In the genomic region with DNA sequence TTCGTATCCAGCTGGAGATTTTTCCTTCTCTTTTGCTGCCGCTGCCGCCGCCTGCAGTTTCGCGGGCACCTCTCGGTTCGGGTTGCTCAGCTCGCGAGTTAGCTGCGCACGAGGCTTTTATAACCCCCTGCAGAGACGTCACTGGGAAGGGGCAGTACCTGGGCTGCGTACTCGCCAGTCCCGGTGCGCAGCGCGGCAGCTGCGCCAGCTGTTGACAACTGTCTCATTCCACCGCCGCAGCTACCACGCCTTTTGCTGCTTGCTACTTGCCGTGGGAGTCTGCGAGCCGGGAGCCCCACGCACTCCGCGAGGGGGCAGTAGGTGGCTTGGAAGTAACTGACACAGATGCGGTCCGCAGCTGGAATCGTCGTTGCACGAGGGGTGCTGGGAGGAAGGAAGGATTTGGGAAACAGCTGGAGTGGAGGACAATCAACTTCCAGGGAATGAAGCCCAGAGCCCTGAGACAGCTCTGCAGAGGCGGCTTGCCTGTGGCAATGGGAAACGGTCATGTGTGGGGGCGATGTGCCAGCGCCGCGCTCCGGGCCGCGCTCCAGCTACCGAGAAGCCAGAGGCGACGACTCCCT, we compare ENCODE assay signal across 9 cellular contexts. TPM values are rescaled to one million over a fixed set of nuclear protein-coding genes. Genes with fewer than 3 reads are reported as not detected.
A peak's percentile ranks its signal among the peaks of the same experiment; 100 is the strongest.
DNase-seq lines count a peak whose midpoint lies in the region; ATAC-seq, FAIRE-seq and TF ChIP-seq lines count a peak whose summit lies in the region.
"Had no signal": no experiment of that assay in that cellular context is flagged by ENCODE, and none has a peak within 500 bp of the region (broad histone marks: within the 10 kb centered on the region; RNA-seq: fewer than 3 reads in every experiment).

A gene with protein sequence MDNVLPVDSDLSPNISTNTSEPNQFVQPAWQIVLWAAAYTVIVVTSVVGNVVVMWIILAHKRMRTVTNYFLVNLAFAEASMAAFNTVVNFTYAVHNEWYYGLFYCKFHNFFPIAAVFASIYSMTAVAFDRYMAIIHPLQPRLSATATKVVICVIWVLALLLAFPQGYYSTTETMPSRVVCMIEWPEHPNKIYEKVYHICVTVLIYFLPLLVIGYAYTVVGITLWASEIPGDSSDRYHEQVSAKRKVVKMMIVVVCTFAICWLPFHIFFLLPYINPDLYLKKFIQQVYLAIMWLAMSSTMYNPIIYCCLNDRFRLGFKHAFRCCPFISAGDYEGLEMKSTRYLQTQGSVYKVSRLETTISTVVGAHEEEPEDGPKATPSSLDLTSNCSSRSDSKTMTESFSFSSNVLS (minus strand): TSS at position 93 of the 584 bp plus-strand sequence. CDS start 586 bp downstream, outside the sequence.

- no peak within 1 kb of the TSS for H3K9ac ChIP-seq in astrocyte (ENCODE audit: low read length)

- peak within 1 kb of the TSS; percentile 80 for H3K4me3 Mint-ChIP-seq in astrocyte (ENCODE audit: unreplicated experiment)

- H4K20me1 ChIP-seq in astrocyte (ENCODE audit: insufficient read depth, low read length), result no peaks in the 10 kb centered on the region

- peak; percentile 85 for ATAC-seq in HG02973 (IDR thresholded peaks at IDR 0.05; ENCODE audit: unreplicated experiment)
- ATAC-seq in RWPE2 (ENCODE audit: low read depth), result peak; percentile 55
- peak; percentile 87 for ATAC-seq in sciatic nerve
- no peak for ATAC-seq in HG02571 (IDR thresholded peaks at IDR 0.05; ENCODE audit: unreplicated experiment)
- ATAC-seq: HCT116 had no signal

- H3K4me1 Mint-ChIP-seq in astrocyte (ENCODE audit: low read depth, unreplicated experiment), result peaks cover 6% of the 10 kb centered on the region

- H3K4me2 ChIP-seq in astrocyte (ENCODE audit: low read length), result peak within 1 kb of the TSS; percentile 94

- peaks cover 3% of the 10 kb centered on the region for H3K9me3 Mint-ChIP-seq in astrocyte (ENCODE audit: unreplicated experiment)

- H3K27ac ChIP-seq in RWPE2 (ENCODE audit: poor library complexity, severe bottlenecking) (no peak within 1 kb of the TSS), astrocyte (ENCODE audit: low read depth, low read length) (no peak within 1 kb of the TSS)

- no peaks in the 10 kb centered on the region for H3K4me1 ChIP-seq in RWPE2 (ENCODE audit: insufficient read depth, poor library complexity, severe bottlenecking)
- peaks cover 13% of the 10 kb centered on the region for H3K4me1 ChIP-seq in astrocyte (ENCODE audit: insufficient read depth, low read length)

- H3K9me3 ChIP-seq in RWPE2 (ENCODE audit: severe bottlenecking), result no peaks in the 10 kb centered on the region
- no peaks in the 10 kb centered on the region for H3K9me3 ChIP-seq in astrocyte (ENCODE audit: insufficient read depth, low read depth, low read length)

- H3K36me3 ChIP-seq in RWPE2 (ENCODE audit: low read depth) (no peaks in the 10 kb centered on the region), astrocyte (ENCODE audit: insufficient read depth, low read length) (no peaks in the 10 kb centered on the region)

- H3K27me3 ChIP-seq in RWPE2 (ENCODE audit: insufficient read depth, poor library complexity, severe bottlenecking) (peaks cover 83% of the 10 kb centered on the region), astrocyte (ENCODE audit: insufficient read depth, low read length) (peaks cover 54% of the 10 kb centered on the region)

- H3K36me3 Mint-ChIP-seq in astrocyte (ENCODE audit: low read depth, unreplicated experiment), result peaks cover 3% of the 10 kb centered on the region

- H2AFZ ChIP-seq in astrocyte (ENCODE audit: low read depth, low read length), result peak within 1 kb of the TSS; percentile 83

- H3K79me2 ChIP-seq in astrocyte (ENCODE audit: insufficient read depth, low read length), result no peaks in the 10 kb centered on the region

- peak within 1 kb of the TSS; percentile 33 for H3K4me3 ChIP-seq in GM12875 (ENCODE audit: low read depth, low read length)
- H3K4me3 ChIP-seq in RWPE2 (ENCODE audit: severe bottlenecking), result no peak within 1 kb of the TSS
- peak within 1 kb of the TSS; percentile 58 for H3K4me3 ChIP-seq in astrocyte (ENCODE audit: insufficient read depth, low read depth, low read length)

- intact Hi-C loops in sciatic nerve (cut with DNase I), result no loop called here

- H3K27me3 Mint-ChIP-seq in astrocyte (ENCODE audit: low read depth, unreplicated experiment), result peaks cover 70% of the 10 kb centered on the region

- DNase-seq in A172 (ENCODE audit: low spot score), result peak; percentile 43
- DNase-seq in RWPE2 (ENCODE audit: low spot score), result peak; percentile 55
- DNase-seq in astrocyte (ENCODE audit: low read depth), result peak; percentile 47
- DNase-seq in hypothalamus (lab: John Stamatoyannopoulos, UW), result peak in 47 of 51 donors; percentile 7 to 77 (median 38)
- DNase-seq in sciatic nerve (ENCODE audit: low spot score), result peak; percentile 73

- no peak within 1 kb of the TSS for H3K27ac Mint-ChIP-seq in astrocyte (ENCODE audit: unreplicated experiment)

- peak; percentile 82 for TF ChIP-seq CTCF in GM12875 (IDR thresholded peaks at IDR 0.05; ENCODE audit: borderline replicate concordance, insufficient read depth, low read depth, low read length)
- TF ChIP-seq CTCF in RWPE2 (IDR thresholded peaks at IDR 0.05; ENCODE audit: poor library complexity, severe bottlenecking), result peak; percentile 33
- peak; percentile 47 for TF ChIP-seq CTCF in astrocyte (IDR thresholded peaks at IDR 0.05; ENCODE audit: insufficient read depth, low read depth, low read length)

- FAIRE-seq in astrocyte (lab: Jason Lieb, UNC), result no peak

RNA-seq across cellular contexts. Expression of the gene that starts here (rescaled TPM):
- not detected in 2 replicates for total RNA-seq in A172 (2014; rRNA removed; shearing (Covaris generic))
- total RNA-seq in astrocyte (not detected in 2 replicates), sciatic nerve (9.7 TPM)

Comparison
In these comparisons a context has a peak if more than half of its experiments do, and no peak if none do; other contexts are left out.
1. RNA of the gene that starts here (total RNA-seq): 9.7 TPM in sciatic nerve (single experiment); not detected in astrocyte and not detected in A172; every median in the first group is over 10 times any median in the second.
2. Peak in DNase-seq in A172; RNA of the gene not detected or under 1 TPM.
3. Peak in DNase-seq, H3K4me3 ChIP-seq and H3K4me2 ChIP-seq in astrocyte; RNA of the gene not detected or under 1 TPM.
4. Peak in every context shown above with its lines, with median percentiles within 50 percentile points of each other: DNase-seq and CTCF ChIP-seq.